10 cellular contexts compared by ENCODE assay signal in the genomic region with DNA sequence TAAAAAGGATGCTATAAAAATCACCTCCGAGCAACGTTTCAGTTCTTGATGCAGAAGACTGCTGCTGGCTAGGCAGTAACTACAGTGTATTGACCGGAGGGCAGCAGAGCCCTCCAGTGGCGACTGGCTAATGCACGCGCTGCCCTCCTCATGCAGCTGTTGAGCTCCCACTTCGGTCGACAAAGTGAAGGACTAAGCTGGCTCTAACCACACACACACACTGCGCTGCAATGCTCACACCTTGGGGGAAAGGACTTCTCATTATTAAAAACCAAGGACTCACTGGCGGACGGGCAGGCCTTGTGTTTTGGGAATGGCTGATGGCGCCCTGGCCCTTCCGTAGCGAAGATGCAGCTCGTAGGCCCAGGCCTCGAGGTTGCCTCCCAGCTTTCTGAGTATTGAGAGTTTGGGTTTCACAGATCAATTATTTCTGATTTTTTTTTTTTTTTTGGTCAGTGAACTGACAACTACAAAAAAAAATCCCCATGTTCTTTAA.
A peak's percentile ranks its signal among the peaks of the same experiment; 100 is the strongest.
DNase-seq lines count a peak whose midpoint lies in the region; ATAC-seq, FAIRE-seq and TF ChIP-seq lines count a peak whose summit lies in the region.
"Had no signal": no experiment of that assay in that cellular context is flagged by ENCODE, and none has a peak within 500 bp of the region (broad histone marks: within the 10 kb centered on the region; RNA-seq: fewer than 3 reads in every experiment).

No MANE protein-coding gene starts in this region.

- DNase-seq in DND-41 (no peak), LNCaP clone FGC (ENCODE audit: low read depth) (no peak), bronchial epithelial cell (ENCODE audit: low read depth) (no peak), lower lobe of right lung (no peak), SHP77 treated with DMSO at 0.1 percent for 48 hours (lab: John Stamatoyannopoulos, UW) (no peak)
- no peak for DNase-seq in effector CD8-positive, alpha-beta T cell (lab: John Stamatoyannopoulos, UW)
- DNase-seq: activated CD4-positive, CD25-positive, alpha-beta regulatory T cell treated with anti-CD3 and anti-CD28 coated beads, Interleukin-2, amount 50 U/mL, for 72 hours; tibial artery had no signal

- no peak overlapping the region for H2AFZ ChIP-seq in DND-41 (ENCODE audit: low read depth, low read length)

- H3K27me3 ChIP-seq in DND-41 (ENCODE audit: insufficient read depth, low read length, poor library complexity) (no peaks in the 10 kb centered on the region), bronchial epithelial cell (ENCODE audit: control insufficient read depth, insufficient read depth, low read length) (no peaks in the 10 kb centered on the region), lower lobe of right lung (ENCODE audit: low read depth) (no peaks in the 10 kb centered on the region)
- H3K27me3 ChIP-seq: tibial artery had no signal

- no peak overlapping the region for H3K4me2 ChIP-seq in DND-41 (ENCODE audit: insufficient read depth, low read length)

- intact Hi-C loops in lower lobe of right lung (cut with DNase I) = no loop called here

- no peak overlapping the region for H3K27ac ChIP-seq in DND-41 (ENCODE audit: low read length)
- no peak overlapping the region for H3K27ac ChIP-seq in lower lobe of right lung
- H3K27ac ChIP-seq: tibial artery had no signal

- no peak for FAIRE-seq in bronchial epithelial cell (lab: Jason Lieb, UNC)

- TF ChIP-seq CTCF in DND-41 (IDR thresholded peaks at IDR 0.05; ENCODE audit: borderline replicate concordance, extremely low read depth, low read length, poor library complexity, severe bottlenecking) = peak; percentile 46
- TF ChIP-seq CTCF in LNCaP clone FGC (IDR thresholded peaks at IDR 0.05; ENCODE audit: control insufficient read depth, extremely low read depth, insufficient read depth) = peak; percentile 57
- peak; percentile 18 for TF ChIP-seq CTCF in bronchial epithelial cell (IDR thresholded peaks at IDR 0.05; ENCODE audit: insufficient read depth, low read length, severe bottlenecking)
- TF ChIP-seq CTCF in lower lobe of right lung (IDR thresholded peaks at IDR 0.05) = peak; percentile 24

- ATAC-seq in DND-41 (ENCODE audit: insufficient read depth, low read depth) = no peak
- ATAC-seq in lower lobe of right lung = no peak
- no peak for ATAC-seq in HG03432 (IDR thresholded peaks at IDR 0.05; ENCODE audit: unreplicated experiment)
- ATAC-seq in HG03520 (IDR thresholded peaks at IDR 0.05; ENCODE audit: unreplicated experiment) = no peak

- H3K9ac ChIP-seq in DND-41 (ENCODE audit: low read depth, low read length) = no peak overlapping the region

- H3K9me3 ChIP-seq in DND-41 (ENCODE audit: insufficient read depth, low read length, severe bottlenecking) = no peaks in the 10 kb centered on the region
- no peaks in the 10 kb centered on the region for H3K9me3 ChIP-seq in lower lobe of right lung
- H3K9me3 ChIP-seq: tibial artery had no signal

- H3K4me3 ChIP-seq in DND-41 (ENCODE audit: low read depth in 1 of 2, low read length in 2 of 2) (no peak overlapping the region), LNCaP clone FGC (ENCODE audit: low read depth, low read length) (no peak overlapping the region), bronchial epithelial cell (ENCODE audit: low read depth, low read length) (no peak overlapping the region), lower lobe of right lung (no peak overlapping the region)
- H3K4me3 ChIP-seq: tibial artery had no signal

- peaks cover 89% of the 10 kb centered on the region for H3K36me3 ChIP-seq in DND-41 (ENCODE audit: insufficient read depth, low read length)
- H3K36me3 ChIP-seq in bronchial epithelial cell (ENCODE audit: control insufficient read depth, insufficient read depth, low read length) = peaks cover 23% of the 10 kb centered on the region
- H3K36me3 ChIP-seq in lower lobe of right lung = peaks cover 90% of the 10 kb centered on the region

- peaks cover 12% of the 10 kb centered on the region for H4K20me1 ChIP-seq in DND-41 (ENCODE audit: insufficient read depth, low read length)

- H3K4me1 ChIP-seq in DND-41 (ENCODE audit: insufficient read depth, low read length) (0 out of 2 replicates have a peak, but pooled peaks cover 2% of the 10 kb centered on the region), lower lobe of right lung (no peaks in the 10 kb centered on the region)
- H3K4me1 ChIP-seq: tibial artery had no signal

- no peaks in the 10 kb centered on the region for H3K79me2 ChIP-seq in DND-41 (ENCODE audit: insufficient read depth, low read length)
